Comparison of ENCODE assay signal across 9 cellular contexts in the genomic region with DNA sequence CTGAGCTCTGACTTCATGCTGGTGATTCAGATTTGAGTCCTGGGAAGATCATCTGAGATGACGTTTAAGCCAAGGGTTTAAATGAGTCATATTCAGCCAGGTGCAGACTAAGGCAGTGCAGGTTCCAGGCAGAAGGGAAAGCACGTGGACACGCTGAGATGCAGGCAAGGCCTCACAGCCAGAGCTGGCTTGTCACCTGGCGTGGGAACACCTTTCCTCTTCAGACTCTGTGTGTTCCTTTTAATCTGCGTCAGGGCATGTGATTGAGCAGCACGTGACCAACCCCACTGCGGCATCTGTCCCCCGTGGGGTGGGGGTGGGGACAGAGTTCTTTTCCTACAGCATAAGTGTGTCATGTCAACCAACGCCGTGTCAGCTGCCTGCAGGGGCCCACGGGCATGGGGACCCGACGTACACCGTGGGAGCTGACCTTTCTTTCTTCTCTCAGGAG. TPM values are rescaled to one million over a fixed set of nuclear protein-coding genes. Genes with fewer than 3 reads are reported as not detected.
DNase-seq lines count a peak whose midpoint lies in the region; ATAC-seq and TF ChIP-seq lines count a peak whose summit lies in the region.
"Had no signal": no experiment of that assay in that cellular context is flagged by ENCODE, and none has a peak within 500 bp of the region (broad histone marks: within the 10 kb centered on the region; RNA-seq: fewer than 3 reads in every experiment).

No MANE protein-coding gene starts in this region.

- no peak overlapping the region for H3K4me3 ChIP-seq in Peyer's patch

- intact Hi-C loops in head of caudate nucleus (cut with DNase I) = no loop called here

- no peaks in the 10 kb centered on the region for H3K9me3 ChIP-seq in Peyer's patch

- no peaks in the 10 kb centered on the region for H3K27me3 ChIP-seq in Peyer's patch

- no peak for TF ChIP-seq POLR2A in Peyer's patch (IDR thresholded peaks at IDR 0.05)

- TF ChIP-seq CTCF in Peyer's patch (IDR thresholded peaks at IDR 0.05) = no peak

- peaks cover 0 to 22% (median 0%) of the 10 kb centered on the region in 3 donors for H3K36me3 ChIP-seq in Peyer's patch

- peaks cover 0 to 7% (median 0%) of the 10 kb centered on the region in 4 donors for H3K4me1 ChIP-seq in Peyer's patch

- DNase-seq in EH (ENCODE audit: low read depth) (peak; percentile 6), Peyer's patch (peak in 2 of 3 donors; percentile 30 to 68), head of caudate nucleus (peak; percentile 37 to 92 (median 66)), DMS 273 (lab: John Stamatoyannopoulos, UW; ENCODE audit: unreplicated experiment) (no peak), NCI-H1436 (lab: John Stamatoyannopoulos, UW) (no peak)

- no peak overlapping the region for H3K27ac ChIP-seq in Peyer's patch

- ATAC-seq in GM21515 (IDR thresholded peaks at IDR 0.05; ENCODE audit: unreplicated experiment) = peak; percentile 71
- no peak for ATAC-seq in HG03460 (IDR thresholded peaks at IDR 0.05; ENCODE audit: unreplicated experiment)
- no peak for ATAC-seq in GM21717 (IDR thresholded peaks at IDR 0.05; ENCODE audit: unreplicated experiment)

RNA-seq across cellular contexts. Expression of gene IDI2, which starts 10.7 kb away (rescaled TPM):
- total RNA-seq in Peyer's patch = not detected
- total RNA-seq: H1 had no signal

RNA-seq across cellular contexts. Expression of gene IDI1, which starts 12.6 kb away (rescaled TPM):
- total RNA-seq in Peyer's patch = 10 to 100 TPM; 52.0 to 71.0 (median 60.5) TPM

RNA-seq across cellular contexts. Expression of gene WDR37, which starts 19.8 kb away (rescaled TPM):
- 10 to 100 TPM; 16.8 to 28.8 (median 22.3) TPM for total RNA-seq in Peyer's patch

RNA-seq across cellular contexts. Expression of gene GTPBP4, which starts 48.1 kb away (rescaled TPM):
- total RNA-seq in Peyer's patch = 100 to 1,000 TPM in 1 of 4 donors, 10 to 100 TPM in 3; 16.9 to 196 (median 22.6) TPM

Comparison
In these comparisons a context has a peak if more than half of its experiments do, and no peak if none do; other contexts are left out.
1. DNase-seq: peak in EH (single experiment), Peyer's patch (2 of 3) and head of caudate nucleus (42 of 42); none in DMS 273 (single experiment) and NCI-H1436 (single experiment).